ENCODE assay signal across 23 cellular contexts in the genomic region with DNA sequence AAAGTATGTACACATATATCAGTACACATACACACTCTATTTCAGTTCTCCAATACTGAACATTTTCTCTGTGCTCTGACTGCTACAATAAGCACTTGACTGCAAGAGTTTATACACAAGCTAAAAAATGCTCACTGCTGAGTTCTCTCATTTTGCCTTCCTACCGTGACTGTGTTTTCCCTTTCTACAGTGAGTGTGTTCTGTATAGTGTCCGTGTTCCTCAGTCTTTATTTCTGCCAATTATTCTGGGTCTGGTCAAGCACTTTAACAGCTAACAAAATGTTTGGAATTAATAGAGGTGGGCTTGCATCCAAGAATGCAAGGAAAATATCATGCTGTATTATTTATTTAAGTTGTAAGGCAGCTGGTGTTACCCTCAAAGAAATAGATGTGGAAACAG.
"Had no signal": no experiment of that assay in that cellular context is flagged by ENCODE, and none has a peak within 500 bp of the region (broad histone marks: within the 10 kb centered on the region; RNA-seq: fewer than 3 reads in every experiment).

No MANE protein-coding gene starts in this region.

- H3K27me3 ChIP-seq: adrenal gland, colonic mucosa, gastrocnemius medialis, right lobe of liver, tibial artery had no signal

- H3K9me3 Mint-ChIP-seq: activated naive CD4-positive, alpha-beta T cell treated with anti-CD3 and anti-CD28 coated beads, Interleukin-2, amount 50 U/mL, for 72 hours; activated T-helper 17 cell treated with anti-CD3 and anti-CD28 coated beads, Interleukin-2, amount 50 U/mL, for 72 hours; effector memory CD8-positive, alpha-beta T cell; memory B cell; stimulated activated effector memory CD8-positive, alpha-beta T cell treated with anti-CD3 and anti-CD28 coated beads, Interleukin-12 subunit alpha, Interleukin-12 subunit beta, amount 100 ng/mL, for 72 hours; stimulated activated naive CD8-positive, alpha-beta T cell treated with anti-CD3 and anti-CD28 coated beads, Interleukin-15, amount 100 ng/mL, for 72 hours; T-helper 1 cell treated with Interleukin-12 subunit alpha and Interleukin-12 subunit beta and Interleukin-4 antibody, amounts not matched to agents 30 μg/mL and 1 μg/mL, for 36 hours; WTC11 had no signal

- H3K27me3 Mint-ChIP-seq: effector memory CD8-positive, alpha-beta T cell; memory B cell had no signal

- H3K4me3 ChIP-seq: adrenal gland, colonic mucosa, dorsolateral prefrontal cortex, gastrocnemius medialis, mucosa of descending colon, right lobe of liver, tibial artery had no signal

- DNase-seq: activated T-cell treated with anti-CD3 and anti-CD28 coated beads, Interleukin-2, amount 50 U/mL, for 1 hour; adrenal gland; colonic mucosa; dorsolateral prefrontal cortex; effector memory CD8-positive, alpha-beta T cell; gastrocnemius medialis; head of caudate nucleus; hypothalamus; mucosa of descending colon; nucleus accumbens; right lobe of liver; small intestine; stimulated activated CD4-positive, alpha-beta T cell treated with anti-CD3 and anti-CD28 coated beads, Interleukin-2, amount 100 ng/mL, for 24 hours; stimulated activated naive CD8-positive, alpha-beta T cell treated with anti-CD3 and anti-CD28 coated beads, Interleukin-15, amount 100 ng/mL, for 72 hours; T1000; tibial artery had no signal

- H3K27ac ChIP-seq: adrenal gland, colonic mucosa, gastrocnemius medialis, right lobe of liver, tibial artery had no signal

- ATAC-seq: activated naive CD4-positive, alpha-beta T cell treated with anti-CD3 and anti-CD28 coated beads, Interleukin-2, amount 50 U/mL, for 72 hours; activated T-helper 17 cell treated with anti-CD3 and anti-CD28 coated beads, Interleukin-2, amount 50 U/mL, for 72 hours; effector memory CD8-positive, alpha-beta T cell; esophagus mucosa; gastrocnemius medialis; mucosa of descending colon; right lobe of liver; stimulated activated effector memory CD8-positive, alpha-beta T cell treated with anti-CD3 and anti-CD28 coated beads, Interleukin-12 subunit alpha, Interleukin-12 subunit beta, amount 100 ng/mL, for 72 hours; stimulated activated naive CD8-positive, alpha-beta T cell treated with anti-CD3 and anti-CD28 coated beads, Interleukin-15, amount 100 ng/mL, for 72 hours; WTC11 had no signal

- H3K36me3 ChIP-seq: adrenal gland, colonic mucosa, gastrocnemius medialis, right lobe of liver, tibial artery had no signal

- H3K9me3 ChIP-seq: adrenal gland, colonic mucosa, gastrocnemius medialis, mucosa of descending colon, right lobe of liver, tibial artery had no signal

- H3K27ac Mint-ChIP-seq: activated naive CD4-positive, alpha-beta T cell treated with anti-CD3 and anti-CD28 coated beads, Interleukin-2, amount 50 U/mL, for 72 hours; activated T-helper 17 cell treated with anti-CD3 and anti-CD28 coated beads, Interleukin-2, amount 50 U/mL, for 72 hours; effector memory CD8-positive, alpha-beta T cell; memory B cell; stimulated activated effector memory CD8-positive, alpha-beta T cell treated with anti-CD3 and anti-CD28 coated beads, Interleukin-12 subunit alpha, Interleukin-12 subunit beta, amount 100 ng/mL, for 72 hours; stimulated activated naive CD8-positive, alpha-beta T cell treated with anti-CD3 and anti-CD28 coated beads, Interleukin-15, amount 100 ng/mL, for 72 hours; T-helper 1 cell treated with Interleukin-12 subunit alpha and Interleukin-12 subunit beta and Interleukin-4 antibody, amounts not matched to agents 30 μg/mL and 1 μg/mL, for 36 hours; WTC11 had no signal

- H3K36me3 Mint-ChIP-seq: activated naive CD4-positive, alpha-beta T cell treated with anti-CD3 and anti-CD28 coated beads, Interleukin-2, amount 50 U/mL, for 72 hours; memory B cell; stimulated activated effector memory CD8-positive, alpha-beta T cell treated with anti-CD3 and anti-CD28 coated beads, Interleukin-12 subunit alpha, Interleukin-12 subunit beta, amount 100 ng/mL, for 72 hours; WTC11 had no signal

- H3K4me3 Mint-ChIP-seq: activated T-helper 17 cell treated with anti-CD3 and anti-CD28 coated beads, Interleukin-2, amount 50 U/mL, for 72 hours; effector memory CD8-positive, alpha-beta T cell; memory B cell; stimulated activated effector memory CD8-positive, alpha-beta T cell treated with anti-CD3 and anti-CD28 coated beads, Interleukin-12 subunit alpha, Interleukin-12 subunit beta, amount 100 ng/mL, for 72 hours; stimulated activated naive CD8-positive, alpha-beta T cell treated with anti-CD3 and anti-CD28 coated beads, Interleukin-15, amount 100 ng/mL, for 72 hours; T-helper 1 cell treated with Interleukin-12 subunit alpha and Interleukin-12 subunit beta and Interleukin-4 antibody, amounts not matched to agents 30 μg/mL and 1 μg/mL, for 36 hours; WTC11 had no signal

- H3K4me1 Mint-ChIP-seq: activated T-helper 17 cell treated with anti-CD3 and anti-CD28 coated beads, Interleukin-2, amount 50 U/mL, for 72 hours; memory B cell; stimulated activated effector memory CD8-positive, alpha-beta T cell treated with anti-CD3 and anti-CD28 coated beads, Interleukin-12 subunit alpha, Interleukin-12 subunit beta, amount 100 ng/mL, for 72 hours; stimulated activated naive CD8-positive, alpha-beta T cell treated with anti-CD3 and anti-CD28 coated beads, Interleukin-15, amount 100 ng/mL, for 72 hours; WTC11 had no signal

- H3K4me1 ChIP-seq: adrenal gland, colonic mucosa, right lobe of liver had no signal
